In the genomic region with DNA sequence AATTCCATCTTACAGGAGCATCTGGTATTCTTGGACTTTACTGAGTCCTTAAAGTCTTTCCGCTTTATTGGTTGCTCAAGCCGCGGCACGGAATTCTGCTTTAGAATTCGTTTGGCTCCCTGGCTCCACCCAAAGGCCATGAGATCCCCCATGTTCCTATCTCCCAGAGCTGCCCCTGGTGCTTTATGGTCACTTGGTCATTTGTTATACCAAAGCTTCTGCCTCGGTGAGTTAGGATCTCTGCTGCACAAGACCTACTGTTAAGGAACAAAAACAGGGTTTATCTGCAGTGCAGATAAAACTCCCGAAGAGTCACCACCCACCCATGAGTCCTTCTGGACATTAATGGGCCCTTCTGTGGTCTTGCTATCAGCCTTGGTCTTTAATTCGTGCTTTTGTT, we compare ENCODE assay signal across 1 cellular context.
TF ChIP-seq lines count a peak whose summit lies in the region.

No MANE protein-coding gene starts in this region.

TF ChIP-seq in K562, 482 proteins besides CTCF, POLR2A, EP300 and RAD21 (continued from another document and continues in another):
- TF ChIP-seq SMAD2 (IDR thresholded peaks at IDR 0.05; ENCODE audit: low read depth, low read length) (no peak), HNRNPUL1 (IDR thresholded peaks at IDR 0.05; ENCODE audit: low read length) (no peak), PHTF2 (CRISPR knock-in tag; IDR thresholded peaks at IDR 0.05) (no peak), MEF2A (IDR thresholded peaks at IDR 0.05; ENCODE audit: control insufficient read depth, low read depth, low read length) (no peak), CXXC5 (CRISPR knock-in tag; IDR thresholded peaks at IDR 0.05) (0 out of 2 replicates have a peak, but pooled peaks have one; percentile 14), ARID1B (IDR thresholded peaks at IDR 0.05) (0 out of 2 replicates have a peak, but pooled peaks have one; percentile 10), BRCA1 (IDR thresholded peaks at IDR 0.05) (no peak), BRCA1 (CRISPR knock-in tag; IDR thresholded peaks at IDR 0.05) (no peak), ZNF589 (CRISPR knock-in tag; IDR thresholded peaks at IDR 0.05; ENCODE audit: low read depth) (no peak), RNF2 (IDR thresholded peaks at IDR 0.05) (no peak), IFI16 (CRISPR knock-in tag; IDR thresholded peaks at IDR 0.05) (no peak), LEF1 (IDR thresholded peaks at IDR 0.05) (no peak), TCF7 (IDR thresholded peaks at IDR 0.05; ENCODE audit: borderline replicate concordance) (no peak), NCOA6 (IDR thresholded peaks at IDR 0.05) (no peak), ZNF121 (CRISPR knock-in tag; conservative IDR thresholded peaks at IDR 0.05) (no peak), ZNF408 (CRISPR knock-in tag; IDR thresholded peaks at IDR 0.05; ENCODE audit: low read depth) (no peak), ZNF23 (CRISPR knock-in tag; IDR thresholded peaks at IDR 0.05) (no peak), FOXJ3 (CRISPR knock-in tag; IDR thresholded peaks at IDR 0.05) (no peak), TGIF2 (CRISPR knock-in tag; IDR thresholded peaks at IDR 0.05) (no peak), CBFA2T3 (IDR thresholded peaks at IDR 0.05) (peak; percentile 36; the same call in 1 of the 2 replicates), ZNF780A (CRISPR knock-in tag; IDR thresholded peaks at IDR 0.05) (no peak), BDP1 (IDR thresholded peaks at IDR 0.05; ENCODE audit: insufficient read depth, insufficient read length) (no peak), RBM14 (IDR thresholded peaks at IDR 0.05; ENCODE audit: borderline replicate concordance, insufficient read depth, low read depth, low read length) (no peak), CEBPG (CRISPR knock-in tag; IDR thresholded peaks at IDR 0.05) (no peak), CEBPG (tag; conservative IDR thresholded peaks at IDR 0.05 in 1 of 2, IDR thresholded peaks at IDR 0.05 in 1 of 2) (no peak)
- TF ChIP-seq, protein P1, sequence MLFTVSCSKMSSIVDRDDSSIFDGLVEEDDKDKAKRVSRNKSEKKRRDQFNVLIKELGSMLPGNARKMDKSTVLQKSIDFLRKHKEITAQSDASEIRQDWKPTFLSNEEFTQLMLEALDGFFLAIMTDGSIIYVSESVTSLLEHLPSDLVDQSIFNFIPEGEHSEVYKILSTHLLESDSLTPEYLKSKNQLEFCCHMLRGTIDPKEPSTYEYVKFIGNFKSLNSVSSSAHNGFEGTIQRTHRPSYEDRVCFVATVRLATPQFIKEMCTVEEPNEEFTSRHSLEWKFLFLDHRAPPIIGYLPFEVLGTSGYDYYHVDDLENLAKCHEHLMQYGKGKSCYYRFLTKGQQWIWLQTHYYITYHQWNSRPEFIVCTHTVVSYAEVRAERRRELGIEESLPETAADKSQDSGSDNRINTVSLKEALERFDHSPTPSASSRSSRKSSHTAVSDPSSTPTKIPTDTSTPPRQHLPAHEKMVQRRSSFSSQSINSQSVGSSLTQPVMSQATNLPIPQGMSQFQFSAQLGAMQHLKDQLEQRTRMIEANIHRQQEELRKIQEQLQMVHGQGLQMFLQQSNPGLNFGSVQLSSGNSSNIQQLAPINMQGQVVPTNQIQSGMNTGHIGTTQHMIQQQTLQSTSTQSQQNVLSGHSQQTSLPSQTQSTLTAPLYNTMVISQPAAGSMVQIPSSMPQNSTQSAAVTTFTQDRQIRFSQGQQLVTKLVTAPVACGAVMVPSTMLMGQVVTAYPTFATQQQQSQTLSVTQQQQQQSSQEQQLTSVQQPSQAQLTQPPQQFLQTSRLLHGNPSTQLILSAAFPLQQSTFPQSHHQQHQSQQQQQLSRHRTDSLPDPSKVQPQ (CRISPR knock-in tag; IDR thresholded peaks at IDR 0.05; ENCODE audit: borderline replicate concordance), result no peak
- TF ChIP-seq, protein P2, sequence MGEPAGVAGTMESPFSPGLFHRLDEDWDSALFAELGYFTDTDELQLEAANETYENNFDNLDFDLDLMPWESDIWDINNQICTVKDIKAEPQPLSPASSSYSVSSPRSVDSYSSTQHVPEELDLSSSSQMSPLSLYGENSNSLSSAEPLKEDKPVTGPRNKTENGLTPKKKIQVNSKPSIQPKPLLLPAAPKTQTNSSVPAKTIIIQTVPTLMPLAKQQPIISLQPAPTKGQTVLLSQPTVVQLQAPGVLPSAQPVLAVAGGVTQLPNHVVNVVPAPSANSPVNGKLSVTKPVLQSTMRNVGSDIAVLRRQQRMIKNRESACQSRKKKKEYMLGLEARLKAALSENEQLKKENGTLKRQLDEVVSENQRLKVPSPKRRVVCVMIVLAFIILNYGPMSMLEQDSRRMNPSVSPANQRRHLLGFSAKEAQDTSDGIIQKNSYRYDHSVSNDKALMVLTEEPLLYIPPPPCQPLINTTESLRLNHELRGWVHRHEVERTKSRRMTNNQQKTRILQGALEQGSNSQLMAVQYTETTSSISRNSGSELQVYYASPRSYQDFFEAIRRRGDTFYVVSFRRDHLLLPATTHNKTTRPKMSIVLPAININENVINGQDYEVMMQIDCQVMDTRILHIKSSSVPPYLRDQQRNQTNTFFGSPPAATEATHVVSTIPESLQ (CRISPR knock-in tag; IDR thresholded peaks at IDR 0.05), result no peak
- TF ChIP-seq, protein P3, sequence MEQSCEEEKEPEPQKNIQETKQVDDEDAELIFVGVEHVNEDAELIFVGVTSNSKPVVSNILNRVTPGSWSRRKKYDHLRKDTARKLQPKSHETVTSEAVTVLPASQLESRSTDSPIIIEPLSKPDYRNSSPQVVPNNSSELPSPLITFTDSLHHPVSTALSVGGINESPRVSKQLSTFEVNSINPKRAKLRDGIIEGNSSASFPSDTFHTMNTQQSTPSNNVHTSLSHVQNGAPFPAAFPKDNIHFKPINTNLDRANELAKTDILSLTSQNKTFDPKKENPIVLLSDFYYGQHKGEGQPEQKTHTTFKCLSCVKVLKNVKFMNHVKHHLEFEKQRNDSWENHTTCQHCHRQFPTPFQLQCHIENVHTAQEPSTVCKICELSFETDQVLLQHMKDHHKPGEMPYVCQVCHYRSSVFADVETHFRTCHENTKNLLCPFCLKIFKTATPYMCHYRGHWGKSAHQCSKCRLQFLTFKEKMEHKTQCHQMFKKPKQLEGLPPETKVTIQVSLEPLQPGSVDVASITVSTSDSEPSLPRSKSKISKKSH (CRISPR knock-in tag; IDR thresholded peaks at IDR 0.05), result no peak
- TF ChIP-seq, protein P4, sequence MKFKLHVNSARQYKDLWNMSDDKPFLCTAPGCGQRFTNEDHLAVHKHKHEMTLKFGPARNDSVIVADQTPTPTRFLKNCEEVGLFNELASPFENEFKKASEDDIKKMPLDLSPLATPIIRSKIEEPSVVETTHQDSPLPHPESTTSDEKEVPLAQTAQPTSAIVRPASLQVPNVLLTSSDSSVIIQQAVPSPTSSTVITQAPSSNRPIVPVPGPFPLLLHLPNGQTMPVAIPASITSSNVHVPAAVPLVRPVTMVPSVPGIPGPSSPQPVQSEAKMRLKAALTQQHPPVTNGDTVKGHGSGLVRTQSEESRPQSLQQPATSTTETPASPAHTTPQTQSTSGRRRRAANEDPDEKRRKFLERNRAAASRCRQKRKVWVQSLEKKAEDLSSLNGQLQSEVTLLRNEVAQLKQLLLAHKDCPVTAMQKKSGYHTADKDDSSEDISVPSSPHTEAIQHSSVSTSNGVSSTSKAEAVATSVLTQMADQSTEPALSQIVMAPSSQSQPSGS (CRISPR knock-in tag; IDR thresholded peaks at IDR 0.05), result no peak
- TF ChIP-seq, protein P5, sequence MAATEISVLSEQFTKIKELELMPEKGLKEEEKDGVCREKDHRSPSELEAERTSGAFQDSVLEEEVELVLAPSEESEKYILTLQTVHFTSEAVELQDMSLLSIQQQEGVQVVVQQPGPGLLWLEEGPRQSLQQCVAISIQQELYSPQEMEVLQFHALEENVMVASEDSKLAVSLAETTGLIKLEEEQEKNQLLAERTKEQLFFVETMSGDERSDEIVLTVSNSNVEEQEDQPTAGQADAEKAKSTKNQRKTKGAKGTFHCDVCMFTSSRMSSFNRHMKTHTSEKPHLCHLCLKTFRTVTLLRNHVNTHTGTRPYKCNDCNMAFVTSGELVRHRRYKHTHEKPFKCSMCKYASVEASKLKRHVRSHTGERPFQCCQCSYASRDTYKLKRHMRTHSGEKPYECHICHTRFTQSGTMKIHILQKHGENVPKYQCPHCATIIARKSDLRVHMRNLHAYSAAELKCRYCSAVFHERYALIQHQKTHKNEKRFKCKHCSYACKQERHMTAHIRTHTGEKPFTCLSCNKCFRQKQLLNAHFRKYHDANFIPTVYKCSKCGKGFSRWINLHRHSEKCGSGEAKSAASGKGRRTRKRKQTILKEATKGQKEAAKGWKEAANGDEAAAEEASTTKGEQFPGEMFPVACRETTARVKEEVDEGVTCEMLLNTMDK (IDR thresholded peaks at IDR 0.05; ENCODE audit: borderline replicate concordance, insufficient read depth, low read depth, low read length, poor library complexity, severe bottlenecking), result no peak
- TF ChIP-seq, protein P6, sequence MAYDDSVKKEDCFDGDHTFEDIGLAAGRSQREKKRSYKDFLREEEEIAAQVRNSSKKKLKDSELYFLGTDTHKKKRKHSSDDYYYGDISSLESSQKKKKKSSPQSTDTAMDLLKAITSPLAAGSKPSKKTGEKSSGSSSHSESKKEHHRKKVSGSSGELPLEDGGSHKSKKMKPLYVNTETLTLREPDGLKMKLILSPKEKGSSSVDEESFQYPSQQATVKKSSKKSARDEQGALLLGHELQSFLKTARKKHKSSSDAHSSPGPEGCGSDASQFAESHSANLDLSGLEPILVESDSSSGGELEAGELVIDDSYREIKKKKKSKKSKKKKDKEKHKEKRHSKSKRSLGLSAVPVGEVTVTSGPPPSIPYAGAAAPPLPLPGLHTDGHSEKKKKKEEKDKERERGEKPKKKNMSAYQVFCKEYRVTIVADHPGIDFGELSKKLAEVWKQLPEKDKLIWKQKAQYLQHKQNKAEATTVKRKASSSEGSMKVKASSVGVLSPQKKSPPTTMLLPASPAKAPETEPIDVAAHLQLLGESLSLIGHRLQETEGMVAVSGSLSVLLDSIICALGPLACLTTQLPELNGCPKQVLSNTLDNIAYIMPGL (CRISPR knock-in tag; IDR thresholded peaks at IDR 0.05), result no peak
- TF ChIP-seq, protein P7, sequence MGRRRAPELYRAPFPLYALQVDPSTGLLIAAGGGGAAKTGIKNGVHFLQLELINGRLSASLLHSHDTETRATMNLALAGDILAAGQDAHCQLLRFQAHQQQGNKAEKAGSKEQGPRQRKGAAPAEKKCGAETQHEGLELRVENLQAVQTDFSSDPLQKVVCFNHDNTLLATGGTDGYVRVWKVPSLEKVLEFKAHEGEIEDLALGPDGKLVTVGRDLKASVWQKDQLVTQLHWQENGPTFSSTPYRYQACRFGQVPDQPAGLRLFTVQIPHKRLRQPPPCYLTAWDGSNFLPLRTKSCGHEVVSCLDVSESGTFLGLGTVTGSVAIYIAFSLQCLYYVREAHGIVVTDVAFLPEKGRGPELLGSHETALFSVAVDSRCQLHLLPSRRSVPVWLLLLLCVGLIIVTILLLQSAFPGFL (CRISPR knock-in tag; IDR thresholded peaks at IDR 0.05), result no peak
- TF ChIP-seq, protein P8, sequence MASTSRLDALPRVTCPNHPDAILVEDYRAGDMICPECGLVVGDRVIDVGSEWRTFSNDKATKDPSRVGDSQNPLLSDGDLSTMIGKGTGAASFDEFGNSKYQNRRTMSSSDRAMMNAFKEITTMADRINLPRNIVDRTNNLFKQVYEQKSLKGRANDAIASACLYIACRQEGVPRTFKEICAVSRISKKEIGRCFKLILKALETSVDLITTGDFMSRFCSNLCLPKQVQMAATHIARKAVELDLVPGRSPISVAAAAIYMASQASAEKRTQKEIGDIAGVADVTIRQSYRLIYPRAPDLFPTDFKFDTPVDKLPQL (IDR thresholded peaks at IDR 0.05; ENCODE audit: extremely low read depth, insufficient read length), result no peak
- TF ChIP-seq, protein P9, sequence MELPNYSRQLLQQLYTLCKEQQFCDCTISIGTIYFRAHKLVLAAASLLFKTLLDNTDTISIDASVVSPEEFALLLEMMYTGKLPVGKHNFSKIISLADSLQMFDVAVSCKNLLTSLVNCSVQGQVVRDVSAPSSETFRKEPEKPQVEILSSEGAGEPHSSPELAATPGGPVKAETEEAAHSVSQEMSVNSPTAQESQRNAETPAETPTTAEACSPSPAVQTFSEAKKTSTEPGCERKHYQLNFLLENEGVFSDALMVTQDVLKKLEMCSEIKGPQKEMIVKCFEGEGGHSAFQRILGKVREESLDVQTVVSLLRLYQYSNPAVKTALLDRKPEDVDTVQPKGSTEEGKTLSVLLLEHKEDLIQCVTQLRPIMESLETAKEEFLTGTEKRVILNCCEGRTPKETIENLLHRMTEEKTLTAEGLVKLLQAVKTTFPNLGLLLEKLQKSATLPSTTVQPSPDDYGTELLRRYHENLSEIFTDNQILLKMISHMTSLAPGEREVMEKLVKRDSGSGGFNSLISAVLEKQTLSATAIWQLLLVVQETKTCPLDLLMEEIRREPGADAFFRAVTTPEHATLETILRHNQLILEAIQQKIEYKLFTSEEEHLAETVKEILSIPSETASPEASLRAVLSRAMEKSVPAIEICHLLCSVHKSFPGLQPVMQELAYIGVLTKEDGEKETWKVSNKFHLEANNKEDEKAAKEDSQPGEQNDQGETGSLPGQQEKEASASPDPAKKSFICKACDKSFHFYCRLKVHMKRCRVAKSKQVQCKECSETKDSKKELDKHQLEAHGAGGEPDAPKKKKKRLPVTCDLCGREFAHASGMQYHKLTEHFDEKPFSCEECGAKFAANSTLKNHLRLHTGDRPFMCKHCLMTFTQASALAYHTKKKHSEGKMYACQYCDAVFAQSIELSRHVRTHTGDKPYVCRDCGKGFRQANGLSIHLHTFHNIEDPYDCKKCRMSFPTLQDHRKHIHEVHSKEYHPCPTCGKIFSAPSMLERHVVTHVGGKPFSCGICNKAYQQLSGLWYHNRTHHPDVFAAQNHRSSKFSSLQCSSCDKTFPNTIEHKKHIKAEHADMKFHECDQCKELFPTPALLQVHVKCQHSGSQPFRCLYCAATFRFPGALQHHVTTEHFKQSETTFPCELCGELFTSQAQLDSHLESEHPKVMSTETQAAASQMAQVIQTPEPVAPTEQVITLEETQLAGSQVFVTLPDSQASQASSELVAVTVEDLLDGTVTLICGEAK (IDR thresholded peaks at IDR 0.05), result no peak
- TF ChIP-seq, protein P9 (CRISPR knock-in tag; IDR thresholded peaks at IDR 0.05), result no peak
